Comparison of ENCODE assay signal across 8 cellular contexts in the genomic region with DNA sequence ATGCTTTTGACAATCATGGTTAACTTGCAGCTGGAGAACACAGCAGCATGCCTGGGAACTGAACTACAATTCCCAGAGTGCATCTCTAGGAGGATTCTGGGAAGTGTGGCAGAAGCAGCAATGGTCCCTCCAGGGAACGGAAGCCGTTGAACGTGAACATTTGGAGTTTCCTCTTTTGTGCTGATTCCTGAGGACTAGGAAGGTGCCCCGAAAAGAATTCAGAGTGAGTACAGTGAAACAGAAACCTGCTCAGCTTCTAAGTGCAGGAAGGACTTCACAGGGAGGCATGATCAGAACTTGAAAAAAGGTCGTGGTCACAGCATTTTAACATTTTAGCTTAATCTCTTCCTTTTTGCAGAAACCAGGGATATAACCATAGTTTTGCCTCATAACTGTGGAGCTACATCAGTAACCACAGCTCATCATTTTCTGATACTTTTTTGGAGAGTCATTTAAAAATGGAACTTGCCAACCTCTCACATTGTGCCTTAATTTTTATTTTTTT. TPM values are rescaled to one million over a fixed set of nuclear protein-coding genes. Genes with fewer than 3 reads are reported as not detected.
A peak's percentile ranks its signal among the peaks of the same experiment; 100 is the strongest.
DNase-seq lines count a peak whose midpoint lies in the region; ATAC-seq and TF ChIP-seq lines count a peak whose summit lies in the region.

A gene (plus strand): TSS at position 111 of the 505 bp plus-strand sequence. CDS start 3,911 bp downstream, outside the sequence.

- no peaks in the 10 kb centered on the region for H3K36me3 ChIP-seq in parathyroid adenoma (ENCODE audit: control insufficient read depth, insufficient read depth, low read length)

- H3K27me3 ChIP-seq in parathyroid adenoma (ENCODE audit: control insufficient read depth, insufficient read depth, low read length) = no peaks in the 10 kb centered on the region

- H2AFZ ChIP-seq in parathyroid adenoma = peak within 1 kb of the TSS; percentile 77

- TF ChIP-seq CTCF in astrocyte of the cerebellum (IDR thresholded peaks at IDR 0.05; ENCODE audit: low read depth, low read length, missing control alignments) = no peak
- TF ChIP-seq CTCF in parathyroid adenoma (IDR thresholded peaks at IDR 0.05) = no peak

- no peaks in the 10 kb centered on the region for H3K4me1 ChIP-seq in parathyroid adenoma

- H3K79me2 ChIP-seq in parathyroid adenoma = no peaks in the 10 kb centered on the region

- peak; percentile 84 for DNase-seq in HT-29 (ENCODE audit: low spot score)
- peak; percentile 61 to 79 for DNase-seq in SW 1271 (lab: John Stamatoyannopoulos, UW)
- peak; percentile 48 for DNase-seq in astrocyte of the cerebellum (ENCODE audit: low read depth)
- peak; percentile 54 for DNase-seq in left ventricle myocardium superior
- no peak for DNase-seq in NCI-H524 treated with DMSO at 0.1 percent for 48 hours (lab: John Stamatoyannopoulos, UW)

- H3K4me2 ChIP-seq in parathyroid adenoma (ENCODE audit: low read length) = peak within 1 kb of the TSS; percentile 74

- in situ Hi-C loops in astrocyte of the cerebellum (cut with HindIII; ENCODE audit: low sequenced_read_pairs) = no loop called here

- H3K27ac ChIP-seq in parathyroid adenoma = peak within 1 kb of the TSS; percentile 65

- no peak within 1 kb of the TSS for H3K9ac ChIP-seq in parathyroid adenoma

- ATAC-seq in GM18858 (IDR thresholded peaks at IDR 0.05; ENCODE audit: unreplicated experiment) = peak; percentile 61
- ATAC-seq in left ventricle myocardium superior = peak; percentile 95
- no peak for ATAC-seq in GM18498 (IDR thresholded peaks at IDR 0.05; ENCODE audit: unreplicated experiment)

- H3K9me3 ChIP-seq in parathyroid adenoma (ENCODE audit: control insufficient read depth, low read length) = no peaks in the 10 kb centered on the region

- H3K4me3 ChIP-seq in astrocyte of the cerebellum (ENCODE audit: low read depth, low read length) (peak within 1 kb of the TSS; percentile 46), parathyroid adenoma (ENCODE audit: low read depth, low read length) (peak within 1 kb of the TSS; percentile 73)

- intact Hi-C loops in left ventricle myocardium superior (cut with micrococcal nuclease) = no loop called here

RNA-seq across cellular contexts. Expression of the gene that starts here (rescaled TPM):
- total RNA-seq in HT-29 (2014; rRNA removed; shearing (Covaris generic)) = 1.5 and 2.7 TPM in 2 replicates
- total RNA-seq in left ventricle myocardium superior = 4.5 TPM
